In genomic region chr10:101217450-101218281, GRCh38 we compare ENCODE assay signal across 8 cellular contexts. TPM values are rescaled to one million over a fixed set of nuclear protein-coding genes. Genes with fewer than 3 reads are reported as not detected.
DNase-seq lines count a peak whose midpoint lies in the region; ATAC-seq and TF ChIP-seq lines count a peak whose summit lies in the region.

No MANE protein-coding gene starts in this region.

- H3K9me2 ChIP-seq in MM.1S (replicated peaks; ENCODE audit: insufficient read depth, low read length), result no peaks in the 10 kb centered on the region

- H3K79me2 ChIP-seq in MM.1S (ENCODE audit: low read length), result no peaks in the 10 kb centered on the region

- H3K36me3 ChIP-seq in MM.1S (replicated peaks; ENCODE audit: insufficient read depth, low read length), result no peaks in the 10 kb centered on the region

- ATAC-seq in naive thymus-derived CD8-positive, alpha-beta T cell, result no peak
- no peak for ATAC-seq in GM21528 (IDR thresholded peaks at IDR 0.05; ENCODE audit: low FRiP score, unreplicated experiment)

- H3K27me3 Mint-ChIP-seq in naive thymus-derived CD8-positive, alpha-beta T cell, result peaks cover 44 to 95% (median 69%) of the 10 kb centered on the region in 5 donors

- peaks cover 0 to 2% (median 0%) of the 10 kb centered on the region in 3 donors for H3K36me3 Mint-ChIP-seq in naive thymus-derived CD8-positive, alpha-beta T cell

- POLR2A ChIA-PET in naive thymus-derived CD8-positive, alpha-beta T cell (lab: Charles Lee), result no interaction called here

- no peak overlapping the region for H3K9ac ChIP-seq in MM.1S (ENCODE audit: low read length)

- 0 out of 2 replicates have a peak, but pooled peaks cover 3% of the 10 kb centered on the region for H3F3A ChIP-seq in MM.1S (ENCODE audit: insufficient read depth, low read length)

- no peaks in the 10 kb centered on the region for H4K20me1 ChIP-seq in MM.1S (ENCODE audit: insufficient read depth, low read length)

- H3K9me3 ChIP-seq in MM.1S (replicated peaks; ENCODE audit: insufficient read depth, low read length), result no peaks in the 10 kb centered on the region

- TF ChIP-seq CTCF in MM.1S (IDR thresholded peaks at IDR 0.05; ENCODE audit: low read length), result peak; percentile 17; the same call in 1 of the 2 replicates
- TF ChIP-seq CTCF in cardiac fibroblast (IDR thresholded peaks at IDR 0.05; ENCODE audit: low read depth, low read length), result peak; percentile 32

- peak overlapping the region; percentile 55; the same call in 1 of the 2 replicates for H3K4me2 ChIP-seq in MM.1S (ENCODE audit: low read depth, low read length)

- H3K27me3 ChIP-seq in MM.1S (replicated peaks; ENCODE audit: insufficient read depth, low read length), result peaks cover 77% of the 10 kb centered on the region

- H3K9me3 Mint-ChIP-seq in naive thymus-derived CD8-positive, alpha-beta T cell, result peaks cover 0 to 3% (median 0%) of the 10 kb centered on the region in 9 donors

- H2AFZ ChIP-seq in MM.1S (ENCODE audit: low read length), result no peak overlapping the region

- 0 out of 2 replicates have a peak, but pooled peaks cover 10% of the 10 kb centered on the region for H3K4me1 ChIP-seq in MM.1S (ENCODE audit: low read length)

- peak overlapping the region in 6 of 10 donors; percentile 3 to 68 (median 42) for H3K4me3 Mint-ChIP-seq in naive thymus-derived CD8-positive, alpha-beta T cell

- peaks cover 19 to 50% (median 41%) of the 10 kb centered on the region in 4 donors for H3K4me1 Mint-ChIP-seq in naive thymus-derived CD8-positive, alpha-beta T cell

- H3K4me3 ChIP-seq in MM.1S (ENCODE audit: low read length) (no peak overlapping the region), cardiac fibroblast (replicated peaks in 1 of 2; ENCODE audit: low read depth in 2 of 2, low read length in 2 of 2) (no peak overlapping the region)

- no peak overlapping the region for H3K27ac ChIP-seq in MM.1S (ENCODE audit: low read length)

- H3K27ac Mint-ChIP-seq in naive thymus-derived CD8-positive, alpha-beta T cell, result no peak overlapping the region

- DNase-seq in DMS53 (lab: John Stamatoyannopoulos, UW) (peak; percentile 84), MM.1S (no peak), cardiac fibroblast (ENCODE audit: low read depth in 2 of 2) (peak; percentile 37 to 48), GM19240 (ENCODE audit: insufficient read length, low spot score) (no peak), SW480 (ENCODE audit: low spot score) (no peak), NCI-H2227 (lab: John Stamatoyannopoulos, UW; ENCODE audit: unreplicated experiment) (no peak)
- no peak for DNase-seq in naive thymus-derived CD8-positive, alpha-beta T cell

RNA-seq across cellular contexts. Expression of gene LBX1, which starts 11.6 kb away (rescaled TPM):
- total RNA-seq in naive thymus-derived CD8-positive, alpha-beta T cell, result not detected
- polyA plus RNA-seq in naive thymus-derived CD8-positive, alpha-beta T cell, result not detected

Comparison
In these comparisons a context has a peak if more than half of its experiments do, and no peak if none do; other contexts are left out.
1. DNase-seq: peak in DMS53 (single experiment) and cardiac fibroblast (2 of 2); none in MM.1S (single experiment), naive thymus-derived CD8-positive, alpha-beta T cell (0 of 10), GM19240 (single experiment), SW480 (single experiment) and NCI-H2227 (single experiment).